ENCODE assay signal across 29 cellular contexts in genomic region chr12:120408771-120409170, GRCh38. TPM values are rescaled to one million over a fixed set of nuclear protein-coding genes. Genes with fewer than 3 reads are reported as not detected.
"Had no signal": no experiment of that assay in that cellular context is flagged by ENCODE, and none has a peak within 500 bp of the region (broad histone marks: within the 10 kb centered on the region; RNA-seq: fewer than 3 reads in every experiment).

No MANE protein-coding gene starts in this region.

- H3K27ac ChIP-seq: colonic mucosa, epithelial cell of prostate, esophagus squamous epithelium, gastrocnemius medialis, heart right ventricle, left lung, lower lobe of right lung had no signal

- ATAC-seq: effector memory CD8-positive, alpha-beta T cell; esophagus mucosa; gastrocnemius medialis; left cardiac atrium; left lung; left ventricle myocardium superior; lower lobe of right lung had no signal

- DNase-seq: colonic mucosa; cortex of kidney; effector CD8-positive, alpha-beta T cell; effector memory CD8-positive, alpha-beta T cell; endodermal cell; erythroblast; esophagus squamous epithelium; foreskin fibroblast; foreskin melanocyte; gastrocnemius medialis; glutamatergic neuron; head of caudate nucleus; heart right ventricle; hippocampal formation; left cardiac atrium; left lung; left ventricle myocardium superior; lower lobe of right lung; mesendoderm; midbrain had no signal

- H3K27me3 ChIP-seq: colonic mucosa, esophagus squamous epithelium, gastrocnemius medialis had no signal

- H3K4me3 ChIP-seq: colonic mucosa, esophagus squamous epithelium, gastrocnemius medialis, heart right ventricle, left lung, lower lobe of right lung had no signal

- H3K36me3 ChIP-seq: colonic mucosa, esophagus squamous epithelium, gastrocnemius medialis, heart right ventricle, left lung, lower lobe of right lung had no signal

- H3K4me1 ChIP-seq: colonic mucosa, esophagus squamous epithelium, gastrocnemius medialis, left lung, lower lobe of right lung had no signal

- H3K9me3 ChIP-seq: colonic mucosa, esophagus squamous epithelium, gastrocnemius medialis, heart right ventricle, left lung, lower lobe of right lung had no signal

- FAIRE-seq: endometrium, islet of Langerhans, keratinocyte had no signal

RNA-seq across cellular contexts. Expression of gene MSI1, which starts 39.8 kb away (rescaled TPM):
- total RNA-seq: dermis microvascular lymphatic vessel endothelial cell, glomerular endothelial cell, lung microvascular endothelial cell, mononuclear cell had no signal
- polyA plus RNA-seq: keratinocyte had no signal
